ENCODE assay signal across 2 cellular contexts in the genomic region with DNA sequence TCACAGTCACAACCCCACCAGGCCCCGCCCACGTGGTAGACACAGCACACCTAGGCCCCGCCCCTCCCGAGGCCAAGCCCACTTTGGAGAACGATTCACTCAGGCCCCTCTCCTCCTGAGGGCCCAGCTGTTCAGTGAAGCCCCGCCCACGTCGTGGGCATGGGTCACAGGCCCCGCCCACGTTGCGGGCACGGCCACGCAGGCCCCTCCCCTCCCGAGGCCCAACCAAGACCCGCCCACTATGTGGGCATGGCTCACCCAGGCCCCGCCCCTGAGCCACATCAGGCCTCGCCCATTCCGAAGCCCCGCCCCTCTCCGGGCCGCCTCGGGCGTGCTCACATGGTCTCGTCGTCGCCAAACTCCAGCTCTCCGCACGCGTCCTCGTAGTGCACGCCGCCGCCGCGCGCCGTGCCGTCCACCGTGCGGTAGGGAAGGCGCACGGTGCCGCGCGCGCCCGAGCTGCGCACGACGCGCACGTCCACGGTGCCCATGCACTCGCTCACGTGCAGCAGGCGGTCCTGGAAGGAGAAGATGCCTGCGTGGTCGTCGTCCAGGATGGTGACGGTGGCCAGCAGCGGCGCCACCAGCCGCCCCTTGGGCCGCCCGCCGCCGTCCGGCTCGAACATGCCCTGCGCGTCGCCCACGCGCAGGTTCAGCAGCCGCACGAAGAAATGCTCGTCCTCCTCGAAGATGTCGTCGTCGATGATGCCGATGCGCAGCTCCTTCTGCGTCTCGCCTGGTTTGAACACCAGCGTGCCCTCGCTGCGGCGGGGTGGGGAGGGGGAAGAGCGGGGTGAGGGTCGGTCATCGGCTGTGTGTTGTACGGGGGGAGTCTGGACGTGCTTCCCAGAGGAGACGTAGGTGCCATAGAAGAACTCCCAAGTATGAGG.
TF ChIP-seq lines count a peak whose summit lies in the region.

No MANE protein-coding gene starts in this region.

TF ChIP-seq in WTC11, 78 proteins besides CTCF, POLR2A, EP300 and RAD21 (continued from another document and continues in another):
- TF ChIP-seq FOXP4 (CRISPR knock-in tag; IDR thresholded peaks at IDR 0.05): peak; percentile 100
- peak; percentile 97 for TF ChIP-seq CBFB (CRISPR knock-in tag; IDR thresholded peaks at IDR 0.05; ENCODE audit: low read depth)
- TF ChIP-seq, protein P1, sequence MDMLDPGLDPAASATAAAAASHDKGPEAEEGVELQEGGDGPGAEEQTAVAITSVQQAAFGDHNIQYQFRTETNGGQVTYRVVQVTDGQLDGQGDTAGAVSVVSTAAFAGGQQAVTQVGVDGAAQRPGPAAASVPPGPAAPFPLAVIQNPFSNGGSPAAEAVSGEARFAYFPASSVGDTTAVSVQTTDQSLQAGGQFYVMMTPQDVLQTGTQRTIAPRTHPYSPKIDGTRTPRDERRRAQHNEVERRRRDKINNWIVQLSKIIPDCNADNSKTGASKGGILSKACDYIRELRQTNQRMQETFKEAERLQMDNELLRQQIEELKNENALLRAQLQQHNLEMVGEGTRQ (CRISPR knock-in tag; IDR thresholded peaks at IDR 0.05): peak; percentile 82
- TF ChIP-seq, protein P2, sequence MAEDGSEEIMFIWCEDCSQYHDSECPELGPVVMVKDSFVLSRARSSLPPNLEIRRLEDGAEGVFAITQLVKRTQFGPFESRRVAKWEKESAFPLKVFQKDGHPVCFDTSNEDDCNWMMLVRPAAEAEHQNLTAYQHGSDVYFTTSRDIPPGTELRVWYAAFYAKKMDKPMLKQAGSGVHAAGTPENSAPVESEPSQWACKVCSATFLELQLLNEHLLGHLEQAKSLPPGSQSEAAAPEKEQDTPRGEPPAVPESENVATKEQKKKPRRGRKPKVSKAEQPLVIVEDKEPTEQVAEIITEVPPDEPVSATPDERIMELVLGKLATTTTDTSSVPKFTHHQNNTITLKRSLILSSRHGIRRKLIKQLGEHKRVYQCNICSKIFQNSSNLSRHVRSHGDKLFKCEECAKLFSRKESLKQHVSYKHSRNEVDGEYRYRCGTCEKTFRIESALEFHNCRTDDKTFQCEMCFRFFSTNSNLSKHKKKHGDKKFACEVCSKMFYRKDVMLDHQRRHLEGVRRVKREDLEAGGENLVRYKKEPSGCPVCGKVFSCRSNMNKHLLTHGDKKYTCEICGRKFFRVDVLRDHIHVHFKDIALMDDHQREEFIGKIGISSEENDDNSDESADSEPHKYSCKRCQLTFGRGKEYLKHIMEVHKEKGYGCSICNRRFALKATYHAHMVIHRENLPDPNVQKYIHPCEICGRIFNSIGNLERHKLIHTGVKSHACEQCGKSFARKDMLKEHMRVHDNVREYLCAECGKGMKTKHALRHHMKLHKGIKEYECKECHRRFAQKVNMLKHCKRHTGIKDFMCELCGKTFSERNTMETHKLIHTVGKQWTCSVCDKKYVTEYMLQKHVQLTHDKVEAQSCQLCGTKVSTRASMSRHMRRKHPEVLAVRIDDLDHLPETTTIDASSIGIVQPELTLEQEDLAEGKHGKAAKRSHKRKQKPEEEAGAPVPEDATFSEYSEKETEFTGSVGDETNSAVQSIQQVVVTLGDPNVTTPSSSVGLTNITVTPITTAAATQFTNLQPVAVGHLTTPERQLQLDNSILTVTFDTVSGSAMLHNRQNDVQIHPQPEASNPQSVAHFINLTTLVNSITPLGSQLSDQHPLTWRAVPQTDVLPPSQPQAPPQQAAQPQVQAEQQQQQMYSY (CRISPR knock-in tag; IDR thresholded peaks at IDR 0.05): peak; percentile 72
- TF ChIP-seq PRRX2 (CRISPR knock-in tag; IDR thresholded peaks at IDR 0.05): no peak
- peak; percentile 97 for TF ChIP-seq TCF7 (CRISPR knock-in tag; IDR thresholded peaks at IDR 0.05; ENCODE audit: low read depth)
- TF ChIP-seq, protein P3, sequence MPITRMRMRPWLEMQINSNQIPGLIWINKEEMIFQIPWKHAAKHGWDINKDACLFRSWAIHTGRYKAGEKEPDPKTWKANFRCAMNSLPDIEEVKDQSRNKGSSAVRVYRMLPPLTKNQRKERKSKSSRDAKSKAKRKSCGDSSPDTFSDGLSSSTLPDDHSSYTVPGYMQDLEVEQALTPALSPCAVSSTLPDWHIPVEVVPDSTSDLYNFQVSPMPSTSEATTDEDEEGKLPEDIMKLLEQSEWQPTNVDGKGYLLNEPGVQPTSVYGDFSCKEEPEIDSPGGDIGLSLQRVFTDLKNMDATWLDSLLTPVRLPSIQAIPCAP (CRISPR knock-in tag; IDR thresholded peaks at IDR 0.05): peak; percentile 99
- TF ChIP-seq RORB (CRISPR knock-in tag; IDR thresholded peaks at IDR 0.05): no peak
- no peak for TF ChIP-seq HMGA2 (CRISPR knock-in tag; IDR thresholded peaks at IDR 0.05)
- no peak for TF ChIP-seq JAZF1 (CRISPR knock-in tag; IDR thresholded peaks at IDR 0.05)
- TF ChIP-seq, protein P4, sequence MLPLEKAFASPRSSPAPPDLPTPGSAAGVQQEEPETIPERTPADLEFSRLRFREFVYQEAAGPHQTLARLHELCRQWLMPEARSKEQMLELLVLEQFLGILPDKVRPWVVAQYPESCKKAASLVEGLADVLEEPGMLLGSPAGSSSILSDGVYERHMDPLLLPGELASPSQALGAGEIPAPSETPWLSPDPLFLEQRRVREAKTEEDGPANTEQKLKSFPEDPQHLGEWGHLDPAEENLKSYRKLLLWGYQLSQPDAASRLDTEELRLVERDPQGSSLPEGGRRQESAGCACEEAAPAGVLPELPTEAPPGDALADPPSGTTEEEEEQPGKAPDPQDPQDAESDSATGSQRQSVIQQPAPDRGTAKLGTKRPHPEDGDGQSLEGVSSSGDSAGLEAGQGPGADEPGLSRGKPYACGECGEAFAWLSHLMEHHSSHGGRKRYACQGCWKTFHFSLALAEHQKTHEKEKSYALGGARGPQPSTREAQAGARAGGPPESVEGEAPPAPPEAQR (CRISPR knock-in tag; IDR thresholded peaks at IDR 0.05): no peak
- TF ChIP-seq SOX15 (CRISPR knock-in tag; IDR thresholded peaks at IDR 0.05): no peak
- no peak; the same call in 1 of the 2 replicates for TF ChIP-seq PREB (CRISPR knock-in tag; IDR thresholded peaks at IDR 0.05; ENCODE audit: borderline replicate concordance)
- peak; percentile 81; the same call in 1 of the 2 replicates for TF ChIP-seq ZNF263 (CRISPR knock-in tag; IDR thresholded peaks at IDR 0.05; ENCODE audit: low read depth)

TF ChIP-seq in HepG2, 621 proteins besides CTCF, POLR2A, EP300 and RAD21 (continued from another document):
- TF ChIP-seq ZNF33B (CRISPR knock-in tag; IDR thresholded peaks at IDR 0.05) (no peak), FOXK1 (CRISPR knock-in tag; IDR thresholded peaks at IDR 0.05; ENCODE audit: borderline replicate concordance, low read depth) (no peak), ZNF274 (CRISPR knock-in tag; IDR thresholded peaks at IDR 0.05) (no peak)
